In the genomic region with DNA sequence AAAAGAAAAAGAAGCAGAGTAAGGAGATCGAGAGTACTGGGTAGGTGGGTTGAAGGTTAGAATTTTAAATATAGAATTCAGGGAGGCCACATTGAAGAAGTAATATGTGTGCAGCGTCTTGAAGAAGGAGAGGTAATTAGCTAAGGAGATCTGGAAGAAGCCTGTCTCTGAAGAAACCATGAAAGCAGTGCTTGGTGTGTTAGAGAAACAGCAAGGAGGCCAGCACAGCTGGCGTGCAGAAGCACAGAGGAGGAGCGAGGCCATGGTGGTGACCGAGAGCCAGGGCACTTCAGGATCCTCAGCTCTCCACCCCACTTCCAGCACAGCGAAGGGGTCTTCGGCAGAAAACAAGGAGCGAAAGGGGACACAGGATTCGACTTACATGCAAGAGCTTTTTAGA, we compare ENCODE assay signal across 1 cellular context.
TF ChIP-seq lines count a peak whose summit lies in the region.

No MANE protein-coding gene starts in this region.

TF ChIP-seq in K562, 482 proteins besides CTCF, POLR2A, EP300 and RAD21 (continued from another document and continues in another):
- TF ChIP-seq, protein P1, sequence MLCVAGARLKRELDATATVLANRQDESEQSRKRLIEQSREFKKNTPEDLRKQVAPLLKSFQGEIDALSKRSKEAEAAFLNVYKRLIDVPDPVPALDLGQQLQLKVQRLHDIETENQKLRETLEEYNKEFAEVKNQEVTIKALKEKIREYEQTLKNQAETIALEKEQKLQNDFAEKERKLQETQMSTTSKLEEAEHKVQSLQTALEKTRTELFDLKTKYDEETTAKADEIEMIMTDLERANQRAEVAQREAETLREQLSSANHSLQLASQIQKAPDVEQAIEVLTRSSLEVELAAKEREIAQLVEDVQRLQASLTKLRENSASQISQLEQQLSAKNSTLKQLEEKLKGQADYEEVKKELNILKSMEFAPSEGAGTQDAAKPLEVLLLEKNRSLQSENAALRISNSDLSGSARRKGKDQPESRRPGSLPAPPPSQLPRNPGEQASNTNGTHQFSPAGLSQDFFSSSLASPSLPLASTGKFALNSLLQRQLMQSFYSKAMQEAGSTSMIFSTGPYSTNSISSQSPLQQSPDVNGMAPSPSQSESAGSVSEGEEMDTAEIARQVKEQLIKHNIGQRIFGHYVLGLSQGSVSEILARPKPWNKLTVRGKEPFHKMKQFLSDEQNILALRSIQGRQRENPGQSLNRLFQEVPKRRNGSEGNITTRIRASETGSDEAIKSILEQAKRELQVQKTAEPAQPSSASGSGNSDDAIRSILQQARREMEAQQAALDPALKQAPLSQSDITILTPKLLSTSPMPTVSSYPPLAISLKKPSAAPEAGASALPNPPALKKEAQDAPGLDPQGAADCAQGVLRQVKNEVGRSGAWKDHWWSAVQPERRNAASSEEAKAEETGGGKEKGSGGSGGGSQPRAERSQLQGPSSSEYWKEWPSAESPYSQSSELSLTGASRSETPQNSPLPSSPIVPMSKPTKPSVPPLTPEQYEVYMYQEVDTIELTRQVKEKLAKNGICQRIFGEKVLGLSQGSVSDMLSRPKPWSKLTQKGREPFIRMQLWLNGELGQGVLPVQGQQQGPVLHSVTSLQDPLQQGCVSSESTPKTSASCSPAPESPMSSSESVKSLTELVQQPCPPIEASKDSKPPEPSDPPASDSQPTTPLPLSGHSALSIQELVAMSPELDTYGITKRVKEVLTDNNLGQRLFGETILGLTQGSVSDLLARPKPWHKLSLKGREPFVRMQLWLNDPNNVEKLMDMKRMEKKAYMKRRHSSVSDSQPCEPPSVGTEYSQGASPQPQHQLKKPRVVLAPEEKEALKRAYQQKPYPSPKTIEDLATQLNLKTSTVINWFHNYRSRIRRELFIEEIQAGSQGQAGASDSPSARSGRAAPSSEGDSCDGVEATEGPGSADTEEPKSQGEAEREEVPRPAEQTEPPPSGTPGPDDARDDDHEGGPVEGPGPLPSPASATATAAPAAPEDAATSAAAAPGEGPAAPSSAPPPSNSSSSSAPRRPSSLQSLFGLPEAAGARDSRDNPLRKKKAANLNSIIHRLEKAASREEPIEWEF (CRISPR knock-in tag; IDR thresholded peaks at IDR 0.05), result peak; percentile 80; the same call in 1 of the 2 replicates
- TF ChIP-seq ZBTB1 (CRISPR knock-in tag; IDR thresholded peaks at IDR 0.05; ENCODE audit: borderline replicate concordance, low read depth), result no peak
- no peak; the same call in 1 of the 2 replicates for TF ChIP-seq GABPA (tag; conservative IDR thresholded peaks at IDR 0.05; ENCODE audit: low read depth)
- TF ChIP-seq ZBTB7A (IDR thresholded peaks at IDR 0.05; ENCODE audit: borderline replicate concordance, control insufficient read depth, low read depth, low read length), result no peak
- TF ChIP-seq, protein P2, sequence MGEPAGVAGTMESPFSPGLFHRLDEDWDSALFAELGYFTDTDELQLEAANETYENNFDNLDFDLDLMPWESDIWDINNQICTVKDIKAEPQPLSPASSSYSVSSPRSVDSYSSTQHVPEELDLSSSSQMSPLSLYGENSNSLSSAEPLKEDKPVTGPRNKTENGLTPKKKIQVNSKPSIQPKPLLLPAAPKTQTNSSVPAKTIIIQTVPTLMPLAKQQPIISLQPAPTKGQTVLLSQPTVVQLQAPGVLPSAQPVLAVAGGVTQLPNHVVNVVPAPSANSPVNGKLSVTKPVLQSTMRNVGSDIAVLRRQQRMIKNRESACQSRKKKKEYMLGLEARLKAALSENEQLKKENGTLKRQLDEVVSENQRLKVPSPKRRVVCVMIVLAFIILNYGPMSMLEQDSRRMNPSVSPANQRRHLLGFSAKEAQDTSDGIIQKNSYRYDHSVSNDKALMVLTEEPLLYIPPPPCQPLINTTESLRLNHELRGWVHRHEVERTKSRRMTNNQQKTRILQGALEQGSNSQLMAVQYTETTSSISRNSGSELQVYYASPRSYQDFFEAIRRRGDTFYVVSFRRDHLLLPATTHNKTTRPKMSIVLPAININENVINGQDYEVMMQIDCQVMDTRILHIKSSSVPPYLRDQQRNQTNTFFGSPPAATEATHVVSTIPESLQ (CRISPR knock-in tag; IDR thresholded peaks at IDR 0.05), result no peak
- no peak for TF ChIP-seq ZFP30 (CRISPR knock-in tag; IDR thresholded peaks at IDR 0.05; ENCODE audit: borderline replicate concordance)
- TF ChIP-seq, protein P3, sequence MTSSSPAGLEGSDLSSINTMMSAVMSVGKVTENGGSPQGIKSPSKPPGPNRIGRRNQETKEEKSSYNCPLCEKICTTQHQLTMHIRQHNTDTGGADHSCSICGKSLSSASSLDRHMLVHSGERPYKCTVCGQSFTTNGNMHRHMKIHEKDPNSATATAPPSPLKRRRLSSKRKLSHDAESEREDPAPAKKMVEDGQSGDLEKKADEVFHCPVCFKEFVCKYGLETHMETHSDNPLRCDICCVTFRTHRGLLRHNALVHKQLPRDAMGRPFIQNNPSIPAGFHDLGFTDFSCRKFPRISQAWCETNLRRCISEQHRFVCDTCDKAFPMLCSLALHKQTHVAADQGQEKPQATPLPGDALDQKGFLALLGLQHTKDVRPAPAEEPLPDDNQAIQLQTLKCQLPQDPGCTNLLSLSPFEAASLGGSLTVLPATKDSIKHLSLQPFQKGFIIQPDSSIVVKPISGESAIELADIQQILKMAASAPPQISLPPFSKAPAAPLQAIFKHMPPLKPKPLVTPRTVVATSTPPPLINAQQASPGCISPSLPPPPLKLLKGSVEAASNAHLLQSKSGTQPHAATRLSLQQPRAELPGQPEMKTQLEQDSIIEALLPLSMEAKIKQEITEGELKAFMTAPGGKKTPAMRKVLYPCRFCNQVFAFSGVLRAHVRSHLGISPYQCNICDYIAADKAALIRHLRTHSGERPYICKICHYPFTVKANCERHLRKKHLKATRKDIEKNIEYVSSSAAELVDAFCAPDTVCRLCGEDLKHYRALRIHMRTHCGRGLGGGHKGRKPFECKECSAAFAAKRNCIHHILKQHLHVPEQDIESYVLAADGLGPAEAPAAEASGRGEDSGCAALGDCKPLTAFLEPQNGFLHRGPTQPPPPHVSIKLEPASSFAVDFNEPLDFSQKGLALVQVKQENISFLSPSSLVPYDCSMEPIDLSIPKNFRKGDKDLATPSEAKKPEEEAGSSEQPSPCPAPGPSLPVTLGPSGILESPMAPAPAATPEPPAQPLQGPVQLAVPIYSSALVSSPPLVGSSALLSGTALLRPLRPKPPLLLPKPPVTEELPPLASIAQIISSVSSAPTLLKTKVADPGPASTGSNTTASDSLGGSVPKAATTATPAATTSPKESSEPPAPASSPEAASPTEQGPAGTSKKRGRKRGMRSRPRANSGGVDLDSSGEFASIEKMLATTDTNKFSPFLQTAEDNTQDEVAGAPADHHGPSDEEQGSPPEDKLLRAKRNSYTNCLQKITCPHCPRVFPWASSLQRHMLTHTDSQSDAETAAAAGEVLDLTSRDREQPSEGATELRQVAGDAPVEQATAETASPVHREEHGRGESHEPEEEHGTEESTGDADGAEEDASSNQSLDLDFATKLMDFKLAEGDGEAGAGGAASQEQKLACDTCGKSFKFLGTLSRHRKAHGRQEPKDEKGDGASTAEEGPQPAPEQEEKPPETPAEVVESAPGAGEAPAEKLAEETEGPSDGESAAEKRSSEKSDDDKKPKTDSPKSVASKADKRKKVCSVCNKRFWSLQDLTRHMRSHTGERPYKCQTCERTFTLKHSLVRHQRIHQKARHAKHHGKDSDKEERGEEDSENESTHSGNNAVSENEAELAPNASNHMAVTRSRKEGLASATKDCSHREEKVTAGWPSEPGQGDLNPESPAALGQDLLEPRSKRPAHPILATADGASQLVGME (CRISPR knock-in tag; IDR thresholded peaks at IDR 0.05), result no peak
- TF ChIP-seq CBX2 (IDR thresholded peaks at IDR 0.05; ENCODE audit: insufficient read depth, low read length, poor library complexity, severe bottlenecking), result no peak
- TF ChIP-seq, protein P4, sequence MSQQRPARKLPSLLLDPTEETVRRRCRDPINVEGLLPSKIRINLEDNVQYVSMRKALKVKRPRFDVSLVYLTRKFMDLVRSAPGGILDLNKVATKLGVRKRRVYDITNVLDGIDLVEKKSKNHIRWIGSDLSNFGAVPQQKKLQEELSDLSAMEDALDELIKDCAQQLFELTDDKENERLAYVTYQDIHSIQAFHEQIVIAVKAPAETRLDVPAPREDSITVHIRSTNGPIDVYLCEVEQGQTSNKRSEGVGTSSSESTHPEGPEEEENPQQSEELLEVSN (IDR thresholded peaks at IDR 0.05; ENCODE audit: borderline replicate concordance in 1 of 2, extremely low read depth in 1 of 2, insufficient read depth in 1 of 2, insufficient read length in 1 of 2, low read depth in 1 of 2, low read length in 1 of 2, poor library complexity in 1 of 2, severe bottlenecking in 1 of 2), result no peak
- TF ChIP-seq, protein P5, sequence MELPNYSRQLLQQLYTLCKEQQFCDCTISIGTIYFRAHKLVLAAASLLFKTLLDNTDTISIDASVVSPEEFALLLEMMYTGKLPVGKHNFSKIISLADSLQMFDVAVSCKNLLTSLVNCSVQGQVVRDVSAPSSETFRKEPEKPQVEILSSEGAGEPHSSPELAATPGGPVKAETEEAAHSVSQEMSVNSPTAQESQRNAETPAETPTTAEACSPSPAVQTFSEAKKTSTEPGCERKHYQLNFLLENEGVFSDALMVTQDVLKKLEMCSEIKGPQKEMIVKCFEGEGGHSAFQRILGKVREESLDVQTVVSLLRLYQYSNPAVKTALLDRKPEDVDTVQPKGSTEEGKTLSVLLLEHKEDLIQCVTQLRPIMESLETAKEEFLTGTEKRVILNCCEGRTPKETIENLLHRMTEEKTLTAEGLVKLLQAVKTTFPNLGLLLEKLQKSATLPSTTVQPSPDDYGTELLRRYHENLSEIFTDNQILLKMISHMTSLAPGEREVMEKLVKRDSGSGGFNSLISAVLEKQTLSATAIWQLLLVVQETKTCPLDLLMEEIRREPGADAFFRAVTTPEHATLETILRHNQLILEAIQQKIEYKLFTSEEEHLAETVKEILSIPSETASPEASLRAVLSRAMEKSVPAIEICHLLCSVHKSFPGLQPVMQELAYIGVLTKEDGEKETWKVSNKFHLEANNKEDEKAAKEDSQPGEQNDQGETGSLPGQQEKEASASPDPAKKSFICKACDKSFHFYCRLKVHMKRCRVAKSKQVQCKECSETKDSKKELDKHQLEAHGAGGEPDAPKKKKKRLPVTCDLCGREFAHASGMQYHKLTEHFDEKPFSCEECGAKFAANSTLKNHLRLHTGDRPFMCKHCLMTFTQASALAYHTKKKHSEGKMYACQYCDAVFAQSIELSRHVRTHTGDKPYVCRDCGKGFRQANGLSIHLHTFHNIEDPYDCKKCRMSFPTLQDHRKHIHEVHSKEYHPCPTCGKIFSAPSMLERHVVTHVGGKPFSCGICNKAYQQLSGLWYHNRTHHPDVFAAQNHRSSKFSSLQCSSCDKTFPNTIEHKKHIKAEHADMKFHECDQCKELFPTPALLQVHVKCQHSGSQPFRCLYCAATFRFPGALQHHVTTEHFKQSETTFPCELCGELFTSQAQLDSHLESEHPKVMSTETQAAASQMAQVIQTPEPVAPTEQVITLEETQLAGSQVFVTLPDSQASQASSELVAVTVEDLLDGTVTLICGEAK (IDR thresholded peaks at IDR 0.05), result peak; percentile 53
- TF ChIP-seq, protein P5 (CRISPR knock-in tag; IDR thresholded peaks at IDR 0.05), result no peak
- no peak for TF ChIP-seq SREBF2 (CRISPR knock-in tag; IDR thresholded peaks at IDR 0.05)
- no peak for TF ChIP-seq KDM2B (CRISPR knock-in tag; IDR thresholded peaks at IDR 0.05)
- TF ChIP-seq U2AF2 (optimal IDR thresholded peaks at IDR 0.05; ENCODE audit: low read depth, low read length), result no peak
- no peak for TF ChIP-seq ZNF263 (CRISPR knock-in tag; IDR thresholded peaks at IDR 0.05; ENCODE audit: borderline replicate concordance)
- TF ChIP-seq FOXK2 (conservative IDR thresholded peaks at IDR 0.05 in 1 of 2, IDR thresholded peaks at IDR 0.05 in 1 of 2; ENCODE audit: low read depth in 2 of 2), result no peak
- TF ChIP-seq THRAP3 (IDR thresholded peaks at IDR 0.05; ENCODE audit: borderline replicate concordance), result no peak
- TF ChIP-seq SRSF3 (IDR thresholded peaks at IDR 0.05; ENCODE audit: insufficient read depth, low read length), result no peak
- TF ChIP-seq CC2D1A (IDR thresholded peaks at IDR 0.05), result no peak
- TF ChIP-seq, protein P6, sequence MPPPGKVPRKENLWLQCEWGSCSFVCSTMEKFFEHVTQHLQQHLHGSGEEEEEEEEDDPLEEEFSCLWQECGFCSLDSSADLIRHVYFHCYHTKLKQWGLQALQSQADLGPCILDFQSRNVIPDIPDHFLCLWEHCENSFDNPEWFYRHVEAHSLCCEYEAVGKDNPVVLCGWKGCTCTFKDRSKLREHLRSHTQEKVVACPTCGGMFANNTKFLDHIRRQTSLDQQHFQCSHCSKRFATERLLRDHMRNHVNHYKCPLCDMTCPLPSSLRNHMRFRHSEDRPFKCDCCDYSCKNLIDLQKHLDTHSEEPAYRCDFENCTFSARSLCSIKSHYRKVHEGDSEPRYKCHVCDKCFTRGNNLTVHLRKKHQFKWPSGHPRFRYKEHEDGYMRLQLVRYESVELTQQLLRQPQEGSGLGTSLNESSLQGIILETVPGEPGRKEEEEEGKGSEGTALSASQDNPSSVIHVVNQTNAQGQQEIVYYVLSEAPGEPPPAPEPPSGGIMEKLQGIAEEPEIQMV (tag; conservative IDR thresholded peaks at IDR 0.05; ENCODE audit: low read depth), result no peak
- no peak for TF ChIP-seq RFX1 (IDR thresholded peaks at IDR 0.05)
- no peak for TF ChIP-seq BDP1 (IDR thresholded peaks at IDR 0.05; ENCODE audit: insufficient read depth, insufficient read length)
